ENCODE assay signal across 8 cellular contexts in genomic region chr20:39849664-39850063, GRCh38.
A peak's percentile ranks its signal among the peaks of the same experiment; 100 is the strongest.
DNase-seq lines count a peak whose midpoint lies in the region; ATAC-seq and TF ChIP-seq lines count a peak whose summit lies in the region.

No MANE protein-coding gene starts in this region.

- peaks cover 26% of the 10 kb centered on the region for H3K4me1 ChIP-seq in suprapubic skin

- no peak for TF ChIP-seq EP300 in suprapubic skin (IDR thresholded peaks at IDR 0.05)

- peak overlapping the region; percentile 17 for H3K27ac ChIP-seq in suprapubic skin

- no peaks in the 10 kb centered on the region for H3K9me3 ChIP-seq in suprapubic skin
- no peaks in the 10 kb centered on the region for H3K9me3 ChIP-seq in T-helper 17 cell (ENCODE audit: control insufficient read depth, low read length, poor library complexity, severe bottlenecking)

- H3K27me3 Mint-ChIP-seq in stimulated activated memory B cell treated with anti-CD40 and anti-IgM and Interleukin-4, amounts not matched to agents 10 μg/mL and 1 μg/mL and 100 μg/mL, for 72 hours: no peaks in the 10 kb centered on the region
- H3K27me3 Mint-ChIP-seq in activated CD4-positive, alpha-beta memory T cell treated with anti-CD3 and anti-CD28 coated beads for 36 hours: no peaks in the 10 kb centered on the region
- no peaks in the 10 kb centered on the region for H3K27me3 Mint-ChIP-seq in T-helper 17 cell

- intact Hi-C loops in activated CD4-positive, alpha-beta memory T cell treated with anti-CD3 and anti-CD28 coated beads for 36 hours (cut with micrococcal nuclease): no loop called here

- no peak overlapping the region for H3K4me3 ChIP-seq in suprapubic skin

- H3K27ac Mint-ChIP-seq in stimulated activated memory B cell treated with anti-CD40 and anti-IgM and Interleukin-4, amounts not matched to agents 10 μg/mL and 1 μg/mL and 100 μg/mL, for 72 hours: no peak overlapping the region
- no peak overlapping the region for H3K27ac Mint-ChIP-seq in activated CD4-positive, alpha-beta memory T cell treated with anti-CD3 and anti-CD28 coated beads for 36 hours
- no peak overlapping the region for H3K27ac Mint-ChIP-seq in T-helper 17 cell

- no peaks in the 10 kb centered on the region for H3K36me3 ChIP-seq in suprapubic skin

- no peaks in the 10 kb centered on the region for H3K36me3 Mint-ChIP-seq in stimulated activated memory B cell treated with anti-CD40 and anti-IgM and Interleukin-4, amounts not matched to agents 10 μg/mL and 1 μg/mL and 100 μg/mL, for 72 hours
- H3K36me3 Mint-ChIP-seq in activated CD4-positive, alpha-beta memory T cell treated with anti-CD3 and anti-CD28 coated beads for 36 hours: no peaks in the 10 kb centered on the region
- H3K36me3 Mint-ChIP-seq in T-helper 17 cell (ENCODE audit: low read depth): no peaks in the 10 kb centered on the region

- POLR2A ChIA-PET in activated CD4-positive, alpha-beta memory T cell treated with anti-CD3 and anti-CD28 coated beads for 36 hours (lab: Charles Lee): no interaction called here

- ATAC-seq in left lobe of liver (peak; percentile 56), T-helper 17 cell (no peak)
- no peak for ATAC-seq in stimulated activated memory B cell treated with anti-CD40 and anti-IgM and Interleukin-4, amounts not matched to agents 10 μg/mL and 1 μg/mL and 100 μg/mL, for 72 hours

- no peaks in the 10 kb centered on the region for H3K27me3 ChIP-seq in suprapubic skin

- WGBS in suprapubic skin: no CpG with 5 or more reads among the region's 9 CpGs

- no peak for TF ChIP-seq CTCF in suprapubic skin (IDR thresholded peaks at IDR 0.05)

- H3K9me3 Mint-ChIP-seq in stimulated activated memory B cell treated with anti-CD40 and anti-IgM and Interleukin-4, amounts not matched to agents 10 μg/mL and 1 μg/mL and 100 μg/mL, for 72 hours: no peaks in the 10 kb centered on the region
- H3K9me3 Mint-ChIP-seq in activated CD4-positive, alpha-beta memory T cell treated with anti-CD3 and anti-CD28 coated beads for 36 hours: no peaks in the 10 kb centered on the region

- TF ChIP-seq POLR2A in suprapubic skin (IDR thresholded peaks at IDR 0.05): no peak

- DNase-seq in NCI-H1092 (lab: John Stamatoyannopoulos, UW) (peak; percentile 69), cerebellum (ENCODE audit: low spot score) (peak; percentile 45), left lobe of liver (ENCODE audit: low spot score) (peak; percentile 48), suprapubic skin (ENCODE audit: low spot score in 2 of 2) (peak; percentile 82 to 88), NCI-H2081 (lab: John Stamatoyannopoulos, UW) (no peak), T-helper 17 cell (no peak)
- DNase-seq in activated CD4-positive, alpha-beta memory T cell treated with anti-CD3 and anti-CD28 coated beads for 36 hours: no peak

- H3K4me1 Mint-ChIP-seq in stimulated activated memory B cell treated with anti-CD40 and anti-IgM and Interleukin-4, amounts not matched to agents 10 μg/mL and 1 μg/mL and 100 μg/mL, for 72 hours: peaks cover 12% of the 10 kb centered on the region
- H3K4me1 Mint-ChIP-seq in activated CD4-positive, alpha-beta memory T cell treated with anti-CD3 and anti-CD28 coated beads for 36 hours (ENCODE audit: low read depth): no peaks in the 10 kb centered on the region
- no peaks in the 10 kb centered on the region for H3K4me1 Mint-ChIP-seq in T-helper 17 cell

- CTCF ChIA-PET in activated CD4-positive, alpha-beta memory T cell treated with anti-CD3 and anti-CD28 coated beads for 36 hours (lab: Charles Lee): no interaction called here

- H3K4me3 Mint-ChIP-seq in stimulated activated memory B cell treated with anti-CD40 and anti-IgM and Interleukin-4, amounts not matched to agents 10 μg/mL and 1 μg/mL and 100 μg/mL, for 72 hours: no peak overlapping the region
- H3K4me3 Mint-ChIP-seq in activated CD4-positive, alpha-beta memory T cell treated with anti-CD3 and anti-CD28 coated beads for 36 hours: no peak overlapping the region
- no peak overlapping the region for H3K4me3 Mint-ChIP-seq in T-helper 17 cell

Comparison
In these comparisons a context has a peak if more than half of its experiments do, and no peak if none do; other contexts are left out.
1. DNase-seq: peak in NCI-H1092 (single experiment), cerebellum (single experiment), left lobe of liver (single experiment) and suprapubic skin (2 of 2); none in activated CD4-positive, alpha-beta memory T cell treated with anti-CD3 and anti-CD28 coated beads for 36 hours (single experiment), NCI-H2081 (0 of 2) and T-helper 17 cell (0 of 3).